25 cellular contexts compared by ENCODE assay signal in genomic region chr5:136864960-136865359, GRCh38.
DNase-seq lines count a peak whose midpoint lies in the region; ATAC-seq, FAIRE-seq and TF ChIP-seq lines count a peak whose summit lies in the region.
"Had no signal": no experiment of that assay in that cellular context is flagged by ENCODE, and none has a peak within 500 bp of the region (broad histone marks: within the 10 kb centered on the region; RNA-seq: fewer than 3 reads in every experiment).

No MANE protein-coding gene starts in this region.

- no peak overlapping the region for H3K23ac ChIP-seq in H1 (ENCODE audit: insufficient read length)

- no peak overlapping the region for H3K56ac ChIP-seq in H1 (replicated peaks; ENCODE audit: insufficient read length, low read depth, low read length)

- no peak for TF ChIP-seq RAD21 in H1 (IDR thresholded peaks at IDR 0.05 in 1 of 2, conservative IDR thresholded peaks at IDR 0.05 in 1 of 2; ENCODE audit: low read depth in 2 of 2, low read length in 2 of 2)

- no peak overlapping the region for H3K4me3 ChIP-seq in H1 (ENCODE audit: extremely low read depth in 1 of 4, insufficient read depth in 2 of 4, low read depth in 3 of 4, low read length in 4 of 4)
- H3K4me3 ChIP-seq in smooth muscle cell = no peak overlapping the region
- H3K4me3 ChIP-seq: BLaER1 had no signal

- H2AK5ac ChIP-seq in H1 (ENCODE audit: low read depth, low read length) = no peak overlapping the region

- no peaks in the 10 kb centered on the region for H3K36me3 ChIP-seq in H1 (ENCODE audit: control insufficient read depth in 2 of 4, insufficient read depth in 4 of 4, low read length in 3 of 4)
- H3K36me3 ChIP-seq in smooth muscle cell (ENCODE audit: low read depth) = no peaks in the 10 kb centered on the region
- H3K36me3 ChIP-seq: BE2C, BLaER1 had no signal

- H3K27ac ChIP-seq in H1 (ENCODE audit: low read depth, low read length) (no peak overlapping the region), smooth muscle cell (ENCODE audit: low read depth) (no peak overlapping the region)
- H3K27ac ChIP-seq: BLaER1 had no signal

- no peak overlapping the region for H2BK12ac ChIP-seq in H1 (ENCODE audit: low read depth, low read length)

- POLR2A ChIA-PET in H1 (lab: Charles Lee; ENCODE audit: partially characterized antibody) = no interaction called here

- TF ChIP-seq CTCF in H1 (IDR thresholded peaks at IDR 0.05; ENCODE audit: control extremely low read depth in 1 of 3, insufficient read depth in 1 of 3, low read depth in 1 of 3, low read length in 3 of 3) = no peak
- TF ChIP-seq CTCF in smooth muscle cell (IDR thresholded peaks at IDR 0.05; ENCODE audit: borderline replicate concordance, insufficient read depth, poor library complexity, severe bottlenecking) = no peak

- H3K4me1 ChIP-seq in H1 (replicated peaks in 1 of 4; ENCODE audit: control insufficient read depth in 3 of 4, insufficient read depth in 4 of 4, low read length in 3 of 4) (peaks cover 0 to 6% (median 2%) of the 10 kb centered on the region in 4 experiments; a peak in 2 of 7 replicates), smooth muscle cell (ENCODE audit: low read depth) (no peaks in the 10 kb centered on the region)
- H3K4me1 ChIP-seq: BE2C, BLaER1 had no signal

- no peaks in the 10 kb centered on the region for H3K23me2 ChIP-seq in H1 (ENCODE audit: low read depth, low read length)

- no peak overlapping the region for H3K4ac ChIP-seq in H1 (replicated peaks; ENCODE audit: insufficient read length, low read depth, low read length)

- no peak overlapping the region for H4K8ac ChIP-seq in H1 (ENCODE audit: extremely low read depth, insufficient read depth, low read length)

- H3K4me2 ChIP-seq in H1 (ENCODE audit: insufficient read depth in 1 of 2, low read depth in 2 of 2, low read length in 2 of 2) (no peak overlapping the region), smooth muscle cell (peak overlapping the region; percentile 23)
- H3K4me2 ChIP-seq: BLaER1 had no signal

- ATAC-seq in GM21447 (IDR thresholded peaks at IDR 0.05; ENCODE audit: unreplicated experiment) = no peak

- no peak overlapping the region for H3K14ac ChIP-seq in H1 (ENCODE audit: insufficient read length)

- WGBS in H1 (ENCODE audit: extremely low coverage in 1 of 2, insufficient coverage in 1 of 2, insufficient read length in 1 of 2, insufficient replicate concordance in 2 of 2, low coverage in 1 of 2, low lambda C conversion rate in 2 of 2, missing lambda C conversion rate in 1 of 2), 2 experiments = 88% methylated on average over 4 of the region's 4 CpGs; no CpG with 5 or more reads in 1 of the 2 experiments
- WGBS in smooth muscle cell (ENCODE audit: low lambda C conversion rate) = 72% methylated on average over 4 of the region's 4 CpGs

- H4K20me1 ChIP-seq in H1 (replicated peaks in 1 of 2; ENCODE audit: control insufficient read depth in 1 of 2, insufficient read depth in 2 of 2, low read length in 2 of 2) (no peaks in the 10 kb centered on the region), smooth muscle cell (ENCODE audit: low read depth) (no peaks in the 10 kb centered on the region)
- H4K20me1 ChIP-seq: BLaER1 had no signal

- H3K9me3 ChIP-seq in H1 (ENCODE audit: insufficient read depth in 2 of 2, low read depth in 1 of 2, low read length in 1 of 2) = no peaks in the 10 kb centered on the region
- H3K9me3 ChIP-seq in smooth muscle cell (replicated peaks; ENCODE audit: low read depth) = no peaks in the 10 kb centered on the region
- H3K9me3 ChIP-seq: BE2C, BLaER1 had no signal

- H2BK120ac ChIP-seq in H1 (replicated peaks; ENCODE audit: low read depth, low read length) = no peak overlapping the region

- H3K9ac ChIP-seq in H1 (replicated peaks in 1 of 4; ENCODE audit: extremely low read depth in 1 of 4, low read depth in 3 of 4, low read length in 3 of 4) = no peak overlapping the region
- H3K9ac ChIP-seq in smooth muscle cell (ENCODE audit: low read depth) = no peak overlapping the region
- H3K9ac ChIP-seq: BLaER1 had no signal

- no peak overlapping the region for H4K91ac ChIP-seq in H1 (replicated peaks; ENCODE audit: insufficient read length, low read length)

- H3K18ac ChIP-seq in H1 (ENCODE audit: extremely low read depth, low read length) = no peak overlapping the region

- no peak overlapping the region for H2BK15ac ChIP-seq in H1 (ENCODE audit: low read length)

- H2AFZ ChIP-seq in H1 (ENCODE audit: low read length) (0 out of 2 replicates have a peak overlapping the region, but pooled peaks have one; percentile 55), smooth muscle cell (ENCODE audit: low read depth) (peak overlapping the region; percentile 81)

- no peak for TF ChIP-seq POLR2A in H1 (IDR thresholded peaks at IDR 0.05; ENCODE audit: control extremely low read depth in 1 of 2, low read depth in 2 of 2, low read length in 2 of 2)

- H3K79me2 ChIP-seq in H1 (ENCODE audit: control insufficient read depth in 1 of 2, insufficient read depth in 2 of 2, low read length in 2 of 2) (no peaks in the 10 kb centered on the region), smooth muscle cell (ENCODE audit: low read depth) (no peaks in the 10 kb centered on the region)

- no peaks in the 10 kb centered on the region for H3F3A ChIP-seq in smooth muscle cell (ENCODE audit: low read depth)

- CTCF ChIA-PET in H1 (lab: Charles Lee; ENCODE audit: partially characterized antibody) = interaction anchor here (0.6 to 0.7 kb wide), 2 partner anchors 341 to 616 kb away, joined by 3 read pairs; no protein-coding TSS in a partner anchor

- H3K79me1 ChIP-seq in H1 (ENCODE audit: low read depth, low read length) = no peaks in the 10 kb centered on the region

- peaks cover 0 to 1% (median 0%) of the 10 kb centered on the region in 4 experiments; a peak in 1 of 7 replicates for H3K27me3 ChIP-seq in H1 (replicated peaks in 1 of 4; ENCODE audit: control insufficient read depth in 3 of 4, extremely low read depth in 1 of 4, insufficient read depth in 3 of 4, low read length in 3 of 4)
- H3K27me3 ChIP-seq in smooth muscle cell (ENCODE audit: low read depth) = no peaks in the 10 kb centered on the region
- H3K27me3 ChIP-seq: BE2C, BLaER1 had no signal

- no peak overlapping the region for H4K5ac ChIP-seq in H1 (ENCODE audit: insufficient read length, low read depth, low read length)

- DNase-seq in DMS79 treated with DMSO at 0.1 percent for 48 hours (lab: John Stamatoyannopoulos, UW) (peak; percentile 7), H1 (ENCODE audit: low read depth in 1 of 2, low spot score in 2 of 2) (no peak), smooth muscle cell (lab: John Stamatoyannopoulos, UW; ENCODE audit: unreplicated experiment) (no peak), NCI-H524 treated with DMSO at 0.1 percent for 48 hours (lab: John Stamatoyannopoulos, UW) (no peak), T-helper 2 cell (no peak)
- no peak for DNase-seq in central memory CD4-positive, alpha-beta T cell
- DNase-seq: 8988T; ACHN; BE2C; C1 segment of cervical spinal cord; CD4-positive, alpha-beta memory T cell; CD4-positive, CD25-positive, alpha-beta regulatory T cell; CD8-positive, alpha-beta memory T cell; COR-L47; DMS 273 treated with DMSO at 0.1 percent for 48 hours; DMS153; DMS53; DND-41; EL; GDM1 had no signal

- H2BK5ac ChIP-seq in H1 (ENCODE audit: low read depth, low read length) = no peak overlapping the region

- no peak for FAIRE-seq in H1 (lab: Jason Lieb, UNC)
- FAIRE-seq: A204.1, GM12891, GM19239 had no signal

- no peak overlapping the region for H2BK20ac ChIP-seq in H1 (ENCODE audit: low read length)

- no peak for TF ChIP-seq EP300 in H1 (IDR thresholded peaks at IDR 0.05; ENCODE audit: borderline replicate concordance in 1 of 2, low read depth in 2 of 2, low read length in 2 of 2)

TF ChIP-seq in H1, 55 proteins besides CTCF, POLR2A, EP300 and RAD21:
- no peak for TF ChIP-seq PHF8 (conservative IDR thresholded peaks at IDR 0.05; ENCODE audit: low read depth, low read length)
- no peak for TF ChIP-seq GABPA (IDR thresholded peaks at IDR 0.05; ENCODE audit: borderline replicate concordance, insufficient read depth, low read length)
